Comparison of ENCODE assay signal across 16 cellular contexts in the genomic region with DNA sequence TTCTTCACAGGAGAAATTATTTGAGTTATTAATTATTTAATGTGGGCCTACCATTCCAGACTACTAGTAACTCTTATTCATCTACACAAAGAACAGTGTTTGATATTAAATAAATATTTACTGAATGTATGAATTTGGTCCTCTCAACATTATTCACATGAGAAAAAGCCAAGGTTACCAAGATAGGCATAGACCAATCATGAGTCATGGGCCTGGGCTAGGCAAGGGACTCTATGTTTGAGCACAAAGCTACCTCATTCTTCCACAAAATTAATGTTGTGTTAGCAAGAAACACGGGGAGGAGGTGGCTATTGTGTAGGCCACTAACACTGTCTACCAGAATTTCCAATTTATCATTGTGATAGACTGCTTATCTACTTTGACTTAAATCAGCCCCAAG.
DNase-seq lines count a peak whose midpoint lies in the region; ATAC-seq and TF ChIP-seq lines count a peak whose summit lies in the region.
"Had no signal": no experiment of that assay in that cellular context is flagged by ENCODE, and none has a peak within 500 bp of the region (broad histone marks: within the 10 kb centered on the region; RNA-seq: fewer than 3 reads in every experiment).

No MANE protein-coding gene starts in this region.

- no peak for TF ChIP-seq CTCF in RWPE2 (IDR thresholded peaks at IDR 0.05; ENCODE audit: poor library complexity, severe bottlenecking)
- no peak for TF ChIP-seq CTCF in foreskin keratinocyte (conservative IDR thresholded peaks at IDR 0.05)

- H2AFZ ChIP-seq in ACC112 (ENCODE audit: low read length, unreplicated experiment), result no peak overlapping the region

- no peaks in the 10 kb centered on the region for H3K79me2 ChIP-seq in ACC112 (ENCODE audit: control insufficient read depth, insufficient read depth, low read length, unreplicated experiment)

- peak overlapping the region; percentile 57 for H3K27ac ChIP-seq in ACC112 (ENCODE audit: low read depth, low read length)
- no peak overlapping the region for H3K27ac ChIP-seq in RWPE2 (ENCODE audit: poor library complexity, severe bottlenecking)
- no peak overlapping the region for H3K27ac ChIP-seq in foreskin keratinocyte
- H3K27ac ChIP-seq: BLaER1, SJSA1 had no signal

- ATAC-seq in RWPE2 (ENCODE audit: low read depth) (peak; percentile 33; the same call in 1 of the 3 replicates), foreskin keratinocyte (peak; percentile 33), HG02623 (IDR thresholded peaks at IDR 0.05; ENCODE audit: unreplicated experiment) (no peak)
- ATAC-seq: GM12878 had no signal

- DNase-seq in HS-27A (ENCODE audit: low read depth), result peak; percentile 12
- no peak for DNase-seq in RWPE2 (ENCODE audit: low spot score)
- no peak for DNase-seq in foreskin keratinocyte
- DNase-seq in NOMO-1 treated with DMSO at 0.1 percent for 48 hours (lab: John Stamatoyannopoulos, UW; ENCODE audit: unreplicated experiment), result no peak
- DNase-seq in SKM-1 treated with dmso at 0.1 percent for 144 hours (lab: John Stamatoyannopoulos, UW; ENCODE audit: unreplicated experiment), result no peak
- DNase-seq: CD4-positive, alpha-beta memory T cell; NCI-H1092; NCI-H146; NCI-H2029 treated with DMSO at 0.1 percent for 48 hours; NCI-H748 treated with DMSO at 0.1 percent for 48 hours; NK-92 treated with Interleukin-12 subunit alpha and Interleukin-12 subunit beta, amount 100 ng/mL, for 24 hours had no signal

- H3K36me3 ChIP-seq in ACC112 (ENCODE audit: insufficient read depth, low read length) (no peaks in the 10 kb centered on the region), RWPE2 (ENCODE audit: low read depth) (no peaks in the 10 kb centered on the region)
- H3K36me3 ChIP-seq: BLaER1, SJSA1 had no signal

- H3K27me3 ChIP-seq in ACC112 (ENCODE audit: insufficient read depth, low read length) (no peaks in the 10 kb centered on the region), RWPE2 (ENCODE audit: insufficient read depth, poor library complexity, severe bottlenecking) (peaks cover 3% of the 10 kb centered on the region), foreskin keratinocyte (no peaks in the 10 kb centered on the region)
- H3K27me3 ChIP-seq: BLaER1, SJSA1 had no signal

- no peaks in the 10 kb centered on the region for H3K9me3 ChIP-seq in RWPE2 (ENCODE audit: severe bottlenecking)
- H3K9me3 ChIP-seq: BLaER1, SJSA1 had no signal

- H3K4me3 ChIP-seq in ACC112 (ENCODE audit: low read depth, low read length) (no peak overlapping the region), RWPE2 (ENCODE audit: severe bottlenecking) (no peak overlapping the region)
- H3K4me3 ChIP-seq: BLaER1, GM12878, SJSA1 had no signal

- H3K4me1 ChIP-seq in ACC112 (ENCODE audit: control insufficient read depth, insufficient read depth, low read length, unreplicated experiment) (peaks cover 21% of the 10 kb centered on the region), RWPE2 (ENCODE audit: insufficient read depth, poor library complexity, severe bottlenecking) (no peaks in the 10 kb centered on the region), foreskin keratinocyte (no peaks in the 10 kb centered on the region)
- H3K4me1 ChIP-seq: BLaER1, SJSA1 had no signal
